10 cellular contexts compared by ENCODE assay signal in the genomic region with DNA sequence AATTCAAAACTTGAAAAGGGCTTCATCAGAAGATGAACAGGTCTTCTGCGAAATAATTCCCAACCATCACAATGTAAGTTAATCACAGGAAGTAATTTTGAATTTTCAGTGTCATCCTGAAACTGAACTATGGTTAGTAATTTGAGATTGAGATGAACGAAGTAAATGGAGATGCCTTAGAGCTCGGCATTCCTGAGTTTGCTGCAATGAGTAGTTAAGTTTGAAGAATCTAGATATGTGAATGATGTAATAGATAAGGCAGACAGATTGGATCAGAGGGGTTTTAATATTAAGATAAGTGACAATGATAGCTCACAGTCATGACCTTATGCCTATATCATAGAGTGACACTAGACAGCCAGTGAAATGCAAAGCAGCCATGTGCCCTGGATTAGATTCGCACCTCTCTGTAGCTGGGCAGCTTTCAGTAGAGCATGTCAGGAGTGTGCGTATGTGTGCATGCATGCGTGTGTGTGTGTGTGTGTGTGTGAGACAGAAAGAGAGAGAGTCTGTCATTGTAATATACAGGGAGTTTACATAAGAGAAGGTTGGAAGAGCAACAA.
DNase-seq lines count a peak whose midpoint lies in the region; ATAC-seq and TF ChIP-seq lines count a peak whose summit lies in the region.
"Had no signal": no experiment of that assay in that cellular context is flagged by ENCODE, and none has a peak within 500 bp of the region (broad histone marks: within the 10 kb centered on the region; RNA-seq: fewer than 3 reads in every experiment).

No MANE protein-coding gene starts in this region.

- H3K36me3 Mint-ChIP-seq in WTC11, result peaks cover 3% of the 10 kb centered on the region; the same call in 1 of the 2 replicates

- H3K9ac ChIP-seq in Karpas-422 (ENCODE audit: low read length) (no peak overlapping the region), mesenchymal stem cell (ENCODE audit: low read length) (no peak overlapping the region)

- no peaks in the 10 kb centered on the region for H3K9me2 ChIP-seq in Karpas-422 (replicated peaks; ENCODE audit: insufficient read depth, low read length)

- intact Hi-C loops in Right ventricle myocardium superior (cut with DNase I), result no loop called here

- H3K79me2 ChIP-seq in Karpas-422 (ENCODE audit: low read length), result no peaks in the 10 kb centered on the region

- ATAC-seq in GM18511 (IDR thresholded peaks at IDR 0.05; ENCODE audit: unreplicated experiment) (peak; percentile 68), GM21717 (IDR thresholded peaks at IDR 0.05; ENCODE audit: unreplicated experiment) (peak; percentile 51), WTC11 (no peak), Right ventricle myocardium superior (ENCODE audit: poor library complexity) (no peak)

- H3K27me3 ChIP-seq in Karpas-422 (ENCODE audit: low read length), result no peaks in the 10 kb centered on the region
- no peaks in the 10 kb centered on the region for H3K27me3 ChIP-seq in mesenchymal stem cell (ENCODE audit: control insufficient read depth in 1 of 2, insufficient read depth in 1 of 2, low read length in 2 of 2)

- no peak overlapping the region for H3K4me3 Mint-ChIP-seq in WTC11

- 88% methylated on average over 5 of the region's 6 CpGs for WGBS in mesenchymal stem cell

- H3K4me3 ChIP-seq in Karpas-422 (ENCODE audit: low read length), result no peak overlapping the region
- no peak overlapping the region for H3K4me3 ChIP-seq in mesenchymal stem cell (ENCODE audit: insufficient read depth in 1 of 2, low read depth in 1 of 2, low read length in 2 of 2)

- POLR2A ChIA-PET in WTC11 (lab: Charles Lee), result no interaction called here

- H3K9me3 Mint-ChIP-seq in WTC11, result peaks cover 10% of the 10 kb centered on the region

- H2BK5ac ChIP-seq in mesenchymal stem cell (ENCODE audit: low read depth, low read length, poor library complexity, severe bottlenecking), result no peak overlapping the region

- H3K9me3 ChIP-seq in Karpas-422 (ENCODE audit: low read length), result no peaks in the 10 kb centered on the region
- no peaks in the 10 kb centered on the region for H3K9me3 ChIP-seq in mesenchymal stem cell (ENCODE audit: control insufficient read depth, low read length)

- H3K36me3 ChIP-seq in Karpas-422 (ENCODE audit: insufficient read depth, low read length), result no peaks in the 10 kb centered on the region
- peaks cover 4 to 9% of the 10 kb centered on the region in 2 experiments for H3K36me3 ChIP-seq in mesenchymal stem cell (ENCODE audit: control insufficient read depth in 1 of 2, insufficient read depth in 2 of 2, low read depth in 1 of 2, low read length in 2 of 2)

- H2AFZ ChIP-seq in Karpas-422 (ENCODE audit: low read length), result no peak overlapping the region
- H2AFZ ChIP-seq in mesenchymal stem cell (ENCODE audit: low read depth, low read length), result no peak overlapping the region

- CTCF ChIA-PET in WTC11 (lab: Charles Lee), result no interaction called here

- no peak overlapping the region for H3K4ac ChIP-seq in mesenchymal stem cell (ENCODE audit: low read depth in 1 of 2, low read length in 2 of 2)

- no peak for TF ChIP-seq CTCF in WTC11 (IDR thresholded peaks at IDR 0.05)

- peaks cover 5% of the 10 kb centered on the region for H3K79me1 ChIP-seq in mesenchymal stem cell (replicated peaks; ENCODE audit: low read length, poor library complexity, severe bottlenecking)

- H2BK120ac ChIP-seq in mesenchymal stem cell (ENCODE audit: low read depth, low read length), result no peak overlapping the region

- H2BK12ac ChIP-seq in mesenchymal stem cell (ENCODE audit: low read length in 2 of 2), result peak overlapping the region in 1 of 2 experiments; percentile 45

- no peak overlapping the region for H4K91ac ChIP-seq in mesenchymal stem cell (ENCODE audit: low read length)

- H4K20me1 ChIP-seq in Karpas-422 (ENCODE audit: insufficient read depth, low read depth, low read length), result no peaks in the 10 kb centered on the region

- H3K23ac ChIP-seq in mesenchymal stem cell (ENCODE audit: low read length in 2 of 2), result no peak overlapping the region

- no peaks in the 10 kb centered on the region for H3K27me3 Mint-ChIP-seq in WTC11 (ENCODE audit: low read depth)

- no peak overlapping the region for H3K27ac Mint-ChIP-seq in WTC11

- H3K27ac ChIP-seq in Karpas-422 (ENCODE audit: low read length) (no peak overlapping the region), mesenchymal stem cell (ENCODE audit: low read length, poor library complexity, severe bottlenecking) (peak overlapping the region; percentile 21), caudate nucleus (ENCODE audit: low read depth, low read length) (no peak overlapping the region)

- H3K18ac ChIP-seq in mesenchymal stem cell (ENCODE audit: low read depth in 1 of 2, low read length in 2 of 2), result peak overlapping the region in 1 of 2 experiments; percentile 37

- H3K4me1 ChIP-seq in Karpas-422 (ENCODE audit: low read length) (peaks cover 49% of the 10 kb centered on the region), mesenchymal stem cell (ENCODE audit: control insufficient read depth, insufficient read depth, low read depth, low read length) (peaks cover 5% of the 10 kb centered on the region)

- H4K8ac ChIP-seq in mesenchymal stem cell (ENCODE audit: low read length), result no peak overlapping the region

- no peak overlapping the region for H2AK5ac ChIP-seq in mesenchymal stem cell (ENCODE audit: low read length, severe bottlenecking)

- H3K14ac ChIP-seq in mesenchymal stem cell (ENCODE audit: low read length in 2 of 2), result peak overlapping the region in 1 of 2 experiments; percentile 61

- H3K4me1 Mint-ChIP-seq in WTC11, result peaks cover 25% of the 10 kb centered on the region

- H3K4me2 ChIP-seq in Karpas-422 (ENCODE audit: low read depth, low read length, poor library complexity, severe bottlenecking) (peak overlapping the region; percentile 57), mesenchymal stem cell (ENCODE audit: low read length, poor library complexity, severe bottlenecking) (no peak overlapping the region)

- no peak overlapping the region for H2BK15ac ChIP-seq in mesenchymal stem cell (ENCODE audit: low read depth, poor library complexity, severe bottlenecking)

- DNase-seq in Karpas-422 (peak; percentile 88), mesenchymal stem cell (no peak), WTC11 (ENCODE audit: low spot score) (no peak), Right ventricle myocardium superior (no peak), superior temporal gyrus (ENCODE audit: extremely low spot score) (no peak), caudate nucleus (lab: John Stamatoyannopoulos, UW) (no peak)
- DNase-seq: activated CD8-positive, alpha-beta memory T cell treated with anti-CD3 and anti-CD28 coated beads, Interleukin-2, amount 50 U/mL, for 48 hours; NCI-H187 treated with DMSO at 0.1 percent for 48 hours had no signal

TF ChIP-seq in WTC11, 78 proteins besides CTCF, POLR2A, EP300 and RAD21 (continues in another document):
- TF ChIP-seq, protein P1, sequence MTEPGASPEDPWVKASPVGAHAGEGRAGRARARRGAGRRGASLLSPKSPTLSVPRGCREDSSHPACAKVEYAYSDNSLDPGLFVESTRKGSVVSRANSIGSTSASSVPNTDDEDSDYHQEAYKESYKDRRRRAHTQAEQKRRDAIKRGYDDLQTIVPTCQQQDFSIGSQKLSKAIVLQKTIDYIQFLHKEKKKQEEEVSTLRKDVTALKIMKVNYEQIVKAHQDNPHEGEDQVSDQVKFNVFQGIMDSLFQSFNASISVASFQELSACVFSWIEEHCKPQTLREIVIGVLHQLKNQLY (CRISPR knock-in tag; IDR thresholded peaks at IDR 0.05), result no peak
- no peak for TF ChIP-seq JUN (CRISPR knock-in tag; IDR thresholded peaks at IDR 0.05)
- TF ChIP-seq, protein P2, sequence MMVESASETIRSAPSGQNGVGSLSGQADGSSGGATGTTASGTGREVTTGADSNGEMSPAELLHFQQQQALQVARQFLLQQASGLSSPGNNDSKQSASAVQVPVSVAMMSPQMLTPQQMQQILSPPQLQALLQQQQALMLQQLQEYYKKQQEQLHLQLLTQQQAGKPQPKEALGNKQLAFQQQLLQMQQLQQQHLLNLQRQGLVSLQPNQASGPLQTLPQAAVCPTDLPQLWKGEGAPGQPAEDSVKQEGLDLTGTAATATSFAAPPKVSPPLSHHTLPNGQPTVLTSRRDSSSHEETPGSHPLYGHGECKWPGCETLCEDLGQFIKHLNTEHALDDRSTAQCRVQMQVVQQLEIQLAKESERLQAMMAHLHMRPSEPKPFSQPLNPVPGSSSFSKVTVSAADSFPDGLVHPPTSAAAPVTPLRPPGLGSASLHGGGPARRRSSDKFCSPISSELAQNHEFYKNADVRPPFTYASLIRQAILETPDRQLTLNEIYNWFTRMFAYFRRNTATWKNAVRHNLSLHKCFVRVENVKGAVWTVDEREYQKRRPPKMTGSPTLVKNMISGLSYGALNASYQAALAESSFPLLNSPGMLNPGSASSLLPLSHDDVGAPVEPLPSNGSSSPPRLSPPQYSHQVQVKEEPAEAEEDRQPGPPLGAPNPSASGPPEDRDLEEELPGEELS (CRISPR knock-in tag; IDR thresholded peaks at IDR 0.05), result no peak
- no peak for TF ChIP-seq MYBL2 (CRISPR knock-in tag; IDR thresholded peaks at IDR 0.05)
- TF ChIP-seq, protein P3, sequence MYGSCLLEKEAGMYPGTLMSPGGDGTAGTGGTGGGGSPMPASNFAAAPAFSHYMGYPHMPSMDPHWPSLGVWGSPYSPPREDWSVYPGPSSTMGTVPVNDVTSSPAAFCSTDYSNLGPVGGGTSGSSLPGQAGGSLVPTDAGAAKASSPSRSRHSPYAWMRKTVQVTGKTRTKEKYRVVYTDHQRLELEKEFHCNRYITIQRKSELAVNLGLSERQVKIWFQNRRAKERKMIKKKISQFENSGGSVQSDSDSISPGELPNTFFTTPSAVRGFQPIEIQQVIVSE (CRISPR knock-in tag; IDR thresholded peaks at IDR 0.05; ENCODE audit: borderline replicate concordance), result no peak
- no peak for TF ChIP-seq SMAD3 (CRISPR knock-in tag; IDR thresholded peaks at IDR 0.05; ENCODE audit: borderline replicate concordance)

Comparison
In these comparisons a context has a peak if more than half of its experiments do, and no peak if none do; other contexts are left out.
1. ATAC-seq: peak in GM18511 (single experiment) and GM21717 (single experiment); none in WTC11 (single experiment) and Right ventricle myocardium superior (single experiment).